In genomic region chr2:197889041-197889440, GRCh38 we compare ENCODE assay signal across 8 cellular contexts.
DNase-seq lines count a peak whose midpoint lies in the region; ATAC-seq and TF ChIP-seq lines count a peak whose summit lies in the region.

No MANE protein-coding gene starts in this region.

- CTCF ChIA-PET in HEK293T (lab: Yijun Ruan, JAX) = interaction anchor here (0.5 kb wide), 1 partner anchor 13 kb away, joined by 3 read pairs; no protein-coding TSS in a partner anchor

- H3K27me3 ChIP-seq in neuron (ENCODE audit: insufficient read depth, low read length) = no peaks in the 10 kb centered on the region

- peaks cover 21% of the 10 kb centered on the region for H3K4me1 ChIP-seq in neuron (ENCODE audit: insufficient read depth, low read length)

- no peak for TF ChIP-seq CTCF in choroid plexus epithelial cell (conservative IDR thresholded peaks at IDR 0.05; ENCODE audit: low read depth, low read length)

- DNase-seq in stimulated activated CD4-positive, alpha-beta T cell treated with anti-CD3 and anti-CD28 coated beads, Interleukin-1b, Interleukin-23, amount 100 ng/mL, for 48 hours = peak; percentile 39
- no peak for DNase-seq in stimulated activated CD4-positive, alpha-beta T cell treated with anti-CD3 and anti-CD28 coated beads, Interleukin-12 subunit alpha, Interleukin-12 subunit beta, amount 100 ng/mL, for 4 hours
- peak; percentile 94 for DNase-seq in NOMO-1 treated with DMSO at 0.1 percent for 48 hours (lab: John Stamatoyannopoulos, UW; ENCODE audit: unreplicated experiment)
- peak; percentile 61 for DNase-seq in choroid plexus epithelial cell (ENCODE audit: low read depth)
- no peak for DNase-seq in HEK293T (ENCODE audit: extremely low spot score)
- DNase-seq in LoVo (ENCODE audit: low spot score) = no peak

- H2AFZ ChIP-seq in neuron (ENCODE audit: low read depth, low read length) = peak overlapping the region; percentile 92

- POLR2A ChIA-PET in HEK293T (lab: Yijun Ruan, JAX) = no interaction called here

- H3K9me3 ChIP-seq in neuron (ENCODE audit: low read length) = peaks cover 2% of the 10 kb centered on the region

- ATAC-seq in HG02840 (IDR thresholded peaks at IDR 0.05; ENCODE audit: low FRiP score, unreplicated experiment) = peak; percentile 99

- no peak overlapping the region for H3K4me3 ChIP-seq in choroid plexus epithelial cell (ENCODE audit: low read depth, low read length)
- H3K4me3 ChIP-seq in neuron (ENCODE audit: low read length) = no peak overlapping the region

- H3K36me3 ChIP-seq in neuron (ENCODE audit: insufficient read depth, low read length) = no peaks in the 10 kb centered on the region

TF ChIP-seq in HEK293T, 16 proteins besides CTCF, POLR2A, EP300 and RAD21:
- TF ChIP-seq ARNT (IDR thresholded peaks at IDR 0.05) (no peak), SUZ12 (IDR thresholded peaks at IDR 0.05) (no peak), LEF1 (IDR thresholded peaks at IDR 0.05; ENCODE audit: borderline replicate concordance) (no peak), BHLHE40 (IDR thresholded peaks at IDR 0.05; ENCODE audit: borderline replicate concordance) (no peak)

Comparison
In these comparisons a context has a peak if more than half of its experiments do, and no peak if none do; other contexts are left out.
1. DNase-seq: peak in stimulated activated CD4-positive, alpha-beta T cell treated with anti-CD3 and anti-CD28 coated beads, Interleukin-1b, Interleukin-23, amount 100 ng/mL, for 48 hours (single experiment), NOMO-1 treated with DMSO at 0.1 percent for 48 hours (single experiment) and choroid plexus epithelial cell (single experiment); none in stimulated activated CD4-positive, alpha-beta T cell treated with anti-CD3 and anti-CD28 coated beads, Interleukin-12 subunit alpha, Interleukin-12 subunit beta, amount 100 ng/mL, for 4 hours (single experiment), HEK293T (single experiment) and LoVo (single experiment).